Comparison of ENCODE assay signal across 13 cellular contexts in genomic region chr6:157813191-157813590, GRCh38. TPM values are rescaled to one million over a fixed set of nuclear protein-coding genes. Genes with fewer than 3 reads are reported as not detected.
DNase-seq lines count a peak whose midpoint lies in the region; ATAC-seq and TF ChIP-seq lines count a peak whose summit lies in the region.
"Had no signal": no experiment of that assay in that cellular context is flagged by ENCODE, and none has a peak within 500 bp of the region (broad histone marks: within the 10 kb centered on the region; RNA-seq: fewer than 3 reads in every experiment).

No MANE protein-coding gene starts in this region.

- no peaks in the 10 kb centered on the region for H3K27me3 Mint-ChIP-seq in CD4-positive, alpha-beta T cell

- peaks cover 5% of the 10 kb centered on the region for H3K9me3 Mint-ChIP-seq in CD4-positive, alpha-beta T cell

- no peak for ATAC-seq in CD4-positive, alpha-beta T cell (ENCODE audit: poor library complexity)
- ATAC-seq in left ventricle myocardium superior = peak; percentile 88

- H3K9me3 ChIP-seq in CD4-positive, alpha-beta T cell (ENCODE audit: control insufficient read depth, low read length) = peaks cover 5% of the 10 kb centered on the region
- H3K9me3 ChIP-seq in adipocyte (ENCODE audit: control insufficient read depth, low read length) = peaks cover 6% of the 10 kb centered on the region
- H3K9me3 ChIP-seq in skeletal muscle satellite cell (replicated peaks; ENCODE audit: low read length) = no peaks in the 10 kb centered on the region

- H3K4me2 ChIP-seq in skeletal muscle satellite cell (ENCODE audit: low read length) = peak overlapping the region; percentile 64

- CTCF ChIA-PET in CD4-positive, alpha-beta T cell (lab: Charles Lee) = no interaction called here

- H3K36me3 ChIP-seq in adipocyte (ENCODE audit: control insufficient read depth, insufficient read depth, low read length, severe bottlenecking) (no peaks in the 10 kb centered on the region), skeletal muscle satellite cell (ENCODE audit: insufficient read depth, low read length) (no peaks in the 10 kb centered on the region)

- peak overlapping the region; percentile 13 for H3K4me3 Mint-ChIP-seq in CD4-positive, alpha-beta T cell
- H3K4me3 Mint-ChIP-seq: activated CD4-positive, alpha-beta memory T cell treated with anti-CD3 and anti-CD28 coated beads for 36 hours had no signal

- peaks cover 61% of the 10 kb centered on the region for H3K4me1 Mint-ChIP-seq in CD4-positive, alpha-beta T cell (ENCODE audit: low read depth)

- H3K4me3 ChIP-seq in adipocyte (ENCODE audit: low read length) = peak overlapping the region; percentile 71
- no peak overlapping the region for H3K4me3 ChIP-seq in skeletal muscle satellite cell (ENCODE audit: low read length)

- intact Hi-C loops in CD4-positive, alpha-beta T cell (cut with DNase I, micrococcal nuclease) = no loop called here
- intact Hi-C loops in left ventricle myocardium superior (cut with micrococcal nuclease) = no loop called here

- POLR2A ChIA-PET in CD4-positive, alpha-beta T cell (lab: Charles Lee) = no interaction called here

- H3K36me3 Mint-ChIP-seq in CD4-positive, alpha-beta T cell (ENCODE audit: low read depth) = no peaks in the 10 kb centered on the region

- H3K27me3 ChIP-seq in CD4-positive, alpha-beta T cell (ENCODE audit: control insufficient read depth, insufficient read depth, low read length) = no peaks in the 10 kb centered on the region
- no peaks in the 10 kb centered on the region for H3K27me3 ChIP-seq in adipocyte (replicated peaks; ENCODE audit: control insufficient read depth, insufficient read depth, low read length)
- no peaks in the 10 kb centered on the region for H3K27me3 ChIP-seq in skeletal muscle satellite cell (ENCODE audit: control insufficient read depth, insufficient read depth, low read length)

- H3K4me1 ChIP-seq in adipocyte (ENCODE audit: control insufficient read depth, insufficient read depth, low read length) (peaks cover 48% of the 10 kb centered on the region), skeletal muscle satellite cell (ENCODE audit: control insufficient read depth, insufficient read depth, low read length) (peaks cover 33% of the 10 kb centered on the region)

- peak overlapping the region; percentile 90 for H3K9ac ChIP-seq in adipocyte (ENCODE audit: low read length)
- H3K9ac ChIP-seq in skeletal muscle satellite cell (ENCODE audit: low read depth, low read length) = peak overlapping the region; percentile 61

- H3K27ac Mint-ChIP-seq in CD4-positive, alpha-beta T cell = peak overlapping the region; percentile 55
- H3K27ac Mint-ChIP-seq: activated CD4-positive, alpha-beta memory T cell treated with anti-CD3 and anti-CD28 coated beads for 36 hours had no signal

- DNase-seq in CD4-positive, alpha-beta T cell = no peak
- DNase-seq in adipocyte (ENCODE audit: low read depth) (peak; percentile 19), left ventricle myocardium superior (peak; percentile 52), COR-L47 (lab: John Stamatoyannopoulos, UW) (no peak), GM10266 (ENCODE audit: extremely low spot score) (no peak)
- no peak for DNase-seq in effector CD4-positive, alpha-beta T cell
- DNase-seq in activated CD4-positive, alpha-beta T cell treated with anti-CD3 and anti-CD28 coated beads, Interleukin-2, amount 50 U/mL, for 4 hours = no peak
- DNase-seq: activated CD4-positive, alpha-beta memory T cell treated with anti-CD3 and anti-CD28 coated beads for 36 hours; midbrain; SIG-M5; stimulated activated CD4-positive, alpha-beta T cell treated with anti-CD3 and anti-CD28 coated beads, Interleukin-4, amount 100 ng/mL, for 1 hour had no signal

- TF ChIP-seq CTCF in CD4-positive, alpha-beta T cell (IDR thresholded peaks at IDR 0.05) = no peak
- no peak for TF ChIP-seq CTCF in GM10266 (IDR thresholded peaks at IDR 0.05; ENCODE audit: control insufficient read depth, insufficient read depth, low read depth, missing control alignments)

- no peak overlapping the region for H3K27ac ChIP-seq in CD4-positive, alpha-beta T cell (ENCODE audit: low read depth, low read length)
- H3K27ac ChIP-seq: C4-2B had no signal

RNA-seq across cellular contexts. Expression of gene SNX9, which starts 9.9 kb away (rescaled TPM):
- 10 to 100 TPM; 46.6 to 48.5 TPM for total RNA-seq in CD4-positive, alpha-beta T cell
- total RNA-seq in left ventricle myocardium superior = 31.6 TPM
- total RNA-seq in skeletal muscle satellite cell (2012; rRNA removed) = 38.3 and 47.6 TPM in 2 replicates

Comparison
In these comparisons a context has a peak if more than half of its experiments do, and no peak if none do; other contexts are left out.
1. DNase-seq: peak in adipocyte (single experiment) and left ventricle myocardium superior (single experiment); none in CD4-positive, alpha-beta T cell (0 of 10), COR-L47 (single experiment), effector CD4-positive, alpha-beta T cell (single experiment), GM10266 (single experiment) and activated CD4-positive, alpha-beta T cell treated with anti-CD3 and anti-CD28 coated beads, Interleukin-2, amount 50 U/mL, for 4 hours (0 of 2).